ENCODE assay signal across 8 cellular contexts in the genomic region with DNA sequence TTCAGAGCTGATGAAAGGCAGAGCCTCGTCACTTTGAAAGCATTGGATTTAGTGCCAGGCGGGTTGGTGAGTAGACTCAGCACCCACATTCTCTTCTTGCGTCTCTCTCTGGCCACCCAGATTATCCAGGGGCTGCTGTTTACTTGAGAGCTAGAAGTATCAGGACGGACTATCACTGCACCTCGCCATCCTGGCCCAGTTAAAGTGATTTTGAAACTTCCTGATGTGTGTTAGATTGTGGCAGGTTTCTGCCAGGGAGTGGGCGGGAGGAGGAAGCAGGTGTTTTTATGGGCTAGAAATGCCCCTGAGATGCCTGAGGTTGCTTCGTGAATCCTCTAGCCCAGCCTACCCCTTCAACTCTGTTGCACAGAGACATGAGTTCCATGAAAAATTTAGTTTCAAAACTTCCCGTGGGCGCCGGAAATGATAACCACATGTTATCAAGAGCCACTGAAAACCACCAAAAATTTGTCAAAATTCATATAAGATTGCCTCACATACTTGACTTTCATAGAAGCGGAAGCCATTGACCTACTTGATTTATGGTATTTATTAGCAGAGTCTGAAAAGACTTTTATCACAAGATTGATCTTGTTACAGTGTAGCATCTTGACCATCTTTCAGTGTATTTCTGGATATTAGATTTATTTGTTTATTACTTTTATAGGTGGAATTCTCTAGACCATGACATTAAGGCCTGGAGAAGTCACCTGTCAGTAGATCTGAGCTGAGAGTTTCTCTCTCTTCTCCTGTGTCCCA.
DNase-seq lines count a peak whose midpoint lies in the region; ATAC-seq and TF ChIP-seq lines count a peak whose summit lies in the region.

No MANE protein-coding gene starts in this region.

- no peaks in the 10 kb centered on the region for H3F3A ChIP-seq in PC-3 (ENCODE audit: low read length, unreplicated experiment)

- no peaks in the 10 kb centered on the region for H3K9me3 ChIP-seq in PC-3 (ENCODE audit: low read length)

- no peak overlapping the region for H2AFZ ChIP-seq in PC-3 (ENCODE audit: low read length)

- DNase-seq in T-helper 2 cell: peak in 4 of 5 experiments; percentile 18 to 72 (median 60)
- DNase-seq in coronary artery (ENCODE audit: low spot score): no peak
- DNase-seq in stimulated activated CD4-positive, alpha-beta T cell treated with anti-CD3 and anti-CD28 coated beads, TNF-alpha, amount 100 ng/mL, for 4 hours (ENCODE audit: low read depth in 3 of 3): peak; percentile 25 to 61 (median 28)
- no peak for DNase-seq in PC-3

- no peaks in the 10 kb centered on the region for H3K79me2 ChIP-seq in PC-3 (ENCODE audit: low read length)

- POLR2A ChIA-PET in PC-3 (lab: Charles Lee; ENCODE audit: unreplicated experiment): interaction anchor here (0.7 kb wide), 1 partner anchor 93 kb away, joined by 3 read pairs; no protein-coding TSS in a partner anchor

- H3K9ac ChIP-seq in PC-3 (ENCODE audit: low read length): no peak overlapping the region

- no peaks in the 10 kb centered on the region for H3K9me2 ChIP-seq in PC-3 (replicated peaks; ENCODE audit: low read length)

- TF ChIP-seq POLR2A in GM18951 (IDR thresholded peaks at IDR 0.05; ENCODE audit: extremely low read depth, insufficient read depth, insufficient read length): peak; percentile 52

- H4K20me1 ChIP-seq in PC-3 (ENCODE audit: low read length): no peaks in the 10 kb centered on the region

- H3K4me1 ChIP-seq in PC-3 (ENCODE audit: insufficient read depth, low read length): no peaks in the 10 kb centered on the region

- CTCF ChIA-PET in PC-3 (lab: Charles Lee): no interaction called here

- BruUV-seq in PC-3 (replicated peaks; lab: Mats Ljungman, UMichigan): no TSS peak

- H3K36me3 ChIP-seq in PC-3 (ENCODE audit: low read depth, low read length): no peaks in the 10 kb centered on the region

- no peak overlapping the region for H3K4me2 ChIP-seq in PC-3 (ENCODE audit: low read length)

- in situ Hi-C loops in GM18951 (cut with MboI; ENCODE audit: low sequenced_read_pairs, unreplicated experiment): no loop called here

- ATAC-seq in PC-3: no peak
- ATAC-seq in GM19351 (IDR thresholded peaks at IDR 0.05; ENCODE audit: unreplicated experiment): no peak
- ATAC-seq in GM21447 (IDR thresholded peaks at IDR 0.05; ENCODE audit: unreplicated experiment): no peak
- no peak for ATAC-seq in GM19467 (IDR thresholded peaks at IDR 0.05; ENCODE audit: unreplicated experiment)

- intact Hi-C loops in PC-3 (cut with micrococcal nuclease): no loop called here

- TF ChIP-seq CTCF in coronary artery (IDR thresholded peaks at IDR 0.05) (no peak), PC-3 (conservative IDR thresholded peaks at IDR 0.05; ENCODE audit: low read depth, low read length) (no peak)

- H3K27me3 ChIP-seq in PC-3 (ENCODE audit: low read length): no peaks in the 10 kb centered on the region

- H3K4me3 ChIP-seq in coronary artery (no peak overlapping the region), PC-3 (ENCODE audit: low read length) (no peak overlapping the region)

- H3K27ac ChIP-seq in coronary artery (peak overlapping the region; percentile 22 to 73), PC-3 (ENCODE audit: low read length) (no peak overlapping the region)

Comparison
In these comparisons a context has a peak if more than half of its experiments do, and no peak if none do; other contexts are left out.
1. DNase-seq: peak in T-helper 2 cell (4 of 5) and stimulated activated CD4-positive, alpha-beta T cell treated with anti-CD3 and anti-CD28 coated beads, TNF-alpha, amount 100 ng/mL, for 4 hours (3 of 3); none in coronary artery (single experiment) and PC-3 (single experiment).